9 cellular contexts compared by ENCODE assay signal in the genomic region with DNA sequence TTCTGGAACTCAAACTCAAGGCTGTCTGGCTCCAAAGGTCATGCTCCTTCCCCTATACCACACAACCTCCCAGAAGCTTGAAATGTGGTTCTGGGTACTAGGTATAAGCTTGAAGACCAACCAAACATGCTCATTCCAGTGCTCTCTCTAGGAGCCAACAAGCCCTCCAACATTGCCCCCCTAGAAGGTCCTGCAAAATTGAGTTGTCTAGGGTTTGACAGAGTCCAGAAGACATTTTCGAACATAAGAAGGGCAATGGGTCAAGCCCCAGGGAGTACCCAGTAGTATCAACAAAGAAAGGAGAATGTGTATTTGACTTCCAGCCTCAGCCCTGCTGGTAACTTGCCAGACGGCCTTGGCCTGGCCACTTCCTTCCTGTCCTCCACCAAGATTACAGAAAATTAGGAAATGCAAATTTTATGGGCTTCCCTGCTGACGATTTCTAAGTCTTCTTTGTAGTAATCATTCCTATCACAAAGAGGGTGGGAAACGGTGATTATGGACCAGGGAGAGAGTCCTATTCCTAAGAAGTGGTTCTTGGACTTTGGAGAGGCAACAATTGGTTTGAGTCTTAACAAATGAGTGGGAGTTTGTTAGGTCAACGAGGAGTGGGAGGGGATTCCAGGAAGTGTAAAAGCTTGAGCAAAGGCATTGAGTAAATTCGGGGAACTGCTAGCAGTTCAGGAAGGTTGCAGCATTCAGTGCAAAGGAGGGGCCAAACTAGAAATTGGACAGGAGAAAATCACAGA. TPM values are rescaled to one million over a fixed set of nuclear protein-coding genes. Genes with fewer than 3 reads are reported as not detected.
DNase-seq lines count a peak whose midpoint lies in the region; ATAC-seq and TF ChIP-seq lines count a peak whose summit lies in the region.
"Had no signal": no experiment of that assay in that cellular context is flagged by ENCODE, and none has a peak within 500 bp of the region (broad histone marks: within the 10 kb centered on the region; RNA-seq: fewer than 3 reads in every experiment).

No MANE protein-coding gene starts in this region.

- H3K27me3 ChIP-seq in Peyer's patch, result no peaks in the 10 kb centered on the region
- H3K27me3 ChIP-seq in endodermal cell (ENCODE audit: control insufficient read depth, insufficient read depth, low read length, poor library complexity, severe bottlenecking), result no peaks in the 10 kb centered on the region

- WGBS in endodermal cell (ENCODE audit: insufficient coverage in 1 of 2, insufficient read length in 1 of 2), 2 experiments, result 21 to 42% methylated on average over 6 of the region's 6 CpGs

- H3K4me3 ChIP-seq in Peyer's patch (no peak overlapping the region), endodermal cell (ENCODE audit: low read length) (no peak overlapping the region)

- H3K27ac ChIP-seq in Peyer's patch (peak overlapping the region in 3 of 4 donors; percentile 24 to 51 (median 45)), endodermal cell (ENCODE audit: low read depth, low read length) (no peak overlapping the region)

- no peaks in the 10 kb centered on the region for H3K27me3 Mint-ChIP-seq in endodermal cell (ENCODE audit: insufficient read depth)

- H3K9me3 Mint-ChIP-seq in endodermal cell, result peaks cover 10% of the 10 kb centered on the region

- peaks cover 3% of the 10 kb centered on the region for H3K36me3 Mint-ChIP-seq in endodermal cell (ENCODE audit: low read depth)

- ATAC-seq in GM18511 (IDR thresholded peaks at IDR 0.05; ENCODE audit: unreplicated experiment) (peak; percentile 28), HG03469 (IDR thresholded peaks at IDR 0.05; ENCODE audit: unreplicated experiment) (no peak)

- H3K4me3 Mint-ChIP-seq in endodermal cell, result no peak overlapping the region

- DNase-seq in Peyer's patch, result peak in 2 of 3 donors; percentile 37 to 67
- DNase-seq in endodermal cell, result peak; percentile 84
- DNase-seq in posterior vena cava (ENCODE audit: low spot score), result peak; percentile 88
- no peak for DNase-seq in NCI-H2029 (lab: John Stamatoyannopoulos, UW)
- DNase-seq in NCI-H1092 treated with DMSO at 0.1 percent for 48 hours (lab: John Stamatoyannopoulos, UW), result no peak
- DNase-seq in NCI-H1436 treated with DMSO at 0.1 percent for 48 hours (lab: John Stamatoyannopoulos, UW), result no peak
- DNase-seq: amygdala had no signal

- H3K9me3 ChIP-seq in Peyer's patch (no peaks in the 10 kb centered on the region), endodermal cell (ENCODE audit: control insufficient read depth, low read length) (peaks cover 30% of the 10 kb centered on the region)

- H3K27ac Mint-ChIP-seq in endodermal cell, result peak overlapping the region; percentile 84

- H3K36me3 ChIP-seq in Peyer's patch (no peaks in the 10 kb centered on the region), endodermal cell (ENCODE audit: control insufficient read depth, insufficient read depth, low read length) (no peaks in the 10 kb centered on the region)

- H3K4me1 ChIP-seq in Peyer's patch, result peaks cover 0 to 10% (median 6%) of the 10 kb centered on the region in 4 donors
- peaks cover 16% of the 10 kb centered on the region for H3K4me1 ChIP-seq in endodermal cell (ENCODE audit: control insufficient read depth, insufficient read depth, low read length)

- TF ChIP-seq CTCF in Peyer's patch (IDR thresholded peaks at IDR 0.05) (no peak), endodermal cell (conservative IDR thresholded peaks at IDR 0.05) (no peak)

- intact Hi-C loops in posterior vena cava (cut with DNase I), result no loop called here

- no peak for TF ChIP-seq POLR2A in Peyer's patch (IDR thresholded peaks at IDR 0.05)

- peaks cover 28% of the 10 kb centered on the region for H3K4me1 Mint-ChIP-seq in endodermal cell

- peak overlapping the region; percentile 43 for H3K9ac ChIP-seq in endodermal cell (ENCODE audit: extremely low read depth, low read length, poor library complexity, severe bottlenecking)

RNA-seq across cellular contexts. Expression of gene SLAMF1, which starts 18.7 kb away (rescaled TPM):
- 1 to 10 TPM in 3 of 4 donors, not detected in 1; 2.5 to 9.1 (median 6.0) TPM for total RNA-seq in Peyer's patch
- not detected for total RNA-seq in endodermal cell
- not detected for polyA plus RNA-seq in endodermal cell (2013, experiment 1 of 2)
- polyA plus RNA-seq in endodermal cell (2013, experiment 2 of 2), result not detected
- total RNA-seq in posterior vena cava, result under 1 TPM; 0.32 to 0.38 TPM

RNA-seq across cellular contexts. Expression of gene CD48, which starts 46.1 kb away (rescaled TPM):
- 10 to 100 TPM in 2 of 4 donors, 1 to 10 TPM in 2; 1.4 to 84.2 (median 9.9) TPM for total RNA-seq in Peyer's patch
- 1 to 10 TPM in 1 of 2 donors, under 1 TPM in 1; 0.55 to 1.1 TPM for total RNA-seq in endodermal cell
- polyA plus RNA-seq in endodermal cell (2013, experiment 1 of 2), result 2.5 TPM
- 3.1 TPM for polyA plus RNA-seq in endodermal cell (2013, experiment 2 of 2)
- 1 to 10 TPM; 3.3 to 5.6 TPM for total RNA-seq in posterior vena cava

Comparison
In these comparisons a context has a peak if more than half of its experiments do, and no peak if none do; other contexts are left out.
1. DNase-seq: peak in Peyer's patch (2 of 3), endodermal cell (single experiment) and posterior vena cava (single experiment); none in NCI-H2029 (single experiment), NCI-H1092 treated with DMSO at 0.1 percent for 48 hours (single experiment) and NCI-H1436 treated with DMSO at 0.1 percent for 48 hours (single experiment).